In the genomic region with DNA sequence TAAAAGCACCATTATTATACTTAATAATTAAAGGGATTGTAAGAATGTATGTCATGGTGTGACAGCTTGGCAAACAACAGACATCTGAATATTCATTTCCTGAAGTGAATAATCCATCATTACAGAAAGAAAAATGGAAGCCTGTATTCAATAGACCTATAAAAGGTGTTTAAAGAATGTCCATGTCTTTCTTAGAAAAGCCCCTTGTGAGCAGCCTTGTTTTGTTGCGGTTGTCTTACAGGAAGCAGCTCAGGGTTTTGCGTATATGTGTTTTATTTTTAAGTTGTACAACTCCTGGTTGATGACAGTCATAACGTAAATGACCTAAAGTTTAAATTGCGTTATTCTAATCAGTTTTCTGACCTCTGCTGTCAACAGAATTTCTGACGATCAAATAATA, we compare ENCODE assay signal across 15 cellular contexts. TPM values are rescaled to one million over a fixed set of nuclear protein-coding genes. Genes with fewer than 3 reads are reported as not detected.
DNase-seq lines count a peak whose midpoint lies in the region; ATAC-seq, FAIRE-seq and TF ChIP-seq lines count a peak whose summit lies in the region.
"Had no signal": no experiment of that assay in that cellular context is flagged by ENCODE, and none has a peak within 500 bp of the region (broad histone marks: within the 10 kb centered on the region; RNA-seq: fewer than 3 reads in every experiment).

No MANE protein-coding gene starts in this region.

- TF ChIP-seq CTCF in foreskin keratinocyte (conservative IDR thresholded peaks at IDR 0.05): no peak
- no peak for TF ChIP-seq CTCF in sigmoid colon (IDR thresholded peaks at IDR 0.05)
- TF ChIP-seq CTCF in D721Med (IDR thresholded peaks at IDR 0.05; ENCODE audit: insufficient read depth, missing control alignments): no peak

- POLR2A ChIA-PET in CD4-positive, alpha-beta memory T cell (lab: Charles Lee; ENCODE audit: partially characterized antibody): interaction anchor here (0.7 to 1.3 kb wide), 2 partner anchors 12 to 56 kb away, joined by 3 to 4 read pairs; no protein-coding TSS in a partner anchor

- peak in 4 of 5 donors; percentile 16 to 61 (median 19) for DNase-seq in CD4-positive, alpha-beta memory T cell
- DNase-seq in foreskin keratinocyte (no peak), sigmoid colon (no peak), GF-D8 (lab: John Stamatoyannopoulos, UW) (no peak), D721Med (ENCODE audit: insufficient read length, low spot score) (no peak)
- DNase-seq: activated naive CD8-positive, alpha-beta T cell treated with anti-CD3 and anti-CD28 coated beads, Interleukin-2, amount 50 U/mL, for 24 hours; hypothalamus; mesenchymal stem cell; NCI-H187; NCI-H748 treated with DMSO at 0.1 percent for 48 hours; posterior cingulate gyrus had no signal

- no peaks in the 10 kb centered on the region for H3K27me3 Mint-ChIP-seq in CD4-positive, alpha-beta memory T cell
- H3K27me3 Mint-ChIP-seq: activated naive CD8-positive, alpha-beta T cell treated with anti-CD3 and anti-CD28 coated beads, Interleukin-2, amount 50 U/mL, for 24 hours had no signal

- TF ChIP-seq POLR2A in sigmoid colon (IDR thresholded peaks at IDR 0.05): no peak

- ATAC-seq in HG03354 (IDR thresholded peaks at IDR 0.05; ENCODE audit: poor library complexity, severe bottlenecking, unreplicated experiment) (peak; percentile 43), foreskin keratinocyte (no peak), HG02623 (IDR thresholded peaks at IDR 0.05; ENCODE audit: unreplicated experiment) (no peak)
- ATAC-seq: activated naive CD8-positive, alpha-beta T cell treated with anti-CD3 and anti-CD28 coated beads, Interleukin-2, amount 50 U/mL, for 24 hours had no signal

- peaks cover 47% of the 10 kb centered on the region for H3K4me1 ChIP-seq in CD4-positive, alpha-beta memory T cell (ENCODE audit: insufficient read depth, low read length)
- H3K4me1 ChIP-seq in foreskin keratinocyte (peaks cover 19% of the 10 kb centered on the region), sigmoid colon (peaks cover 0 to 76% (median 51%) of the 10 kb centered on the region in 4 donors)

- WGBS in sigmoid colon, 2 donors: 25 to 63% methylated on average over 5 of the region's 5 CpGs

- peaks cover 49 to 82% (median 62%) of the 10 kb centered on the region in 4 donors for H3K4me1 Mint-ChIP-seq in CD4-positive, alpha-beta memory T cell

- peak overlapping the region; percentile 70 to 97 (median 94) for H3K27ac Mint-ChIP-seq in CD4-positive, alpha-beta memory T cell

- intact Hi-C loops in CD4-positive, alpha-beta memory T cell (cut with micrococcal nuclease): no loop called here
- intact Hi-C loops in sigmoid colon (cut with DNase I): no loop called here

- TF ChIP-seq EP300 in sigmoid colon (IDR thresholded peaks at IDR 0.05): no peak

- H3K27ac ChIP-seq in CD4-positive, alpha-beta memory T cell (ENCODE audit: low read depth, low read length): peak overlapping the region; percentile 65
- peak overlapping the region; percentile 18 for H3K27ac ChIP-seq in foreskin keratinocyte
- H3K27ac ChIP-seq in sigmoid colon: peak overlapping the region in 3 of 4 donors; percentile 63 to 75 (median 63)
- H3K27ac ChIP-seq: C4-2B had no signal

- H3K9me3 Mint-ChIP-seq in CD4-positive, alpha-beta memory T cell: peaks cover 0 to 3% (median 0%) of the 10 kb centered on the region in 8 donors
- H3K9me3 Mint-ChIP-seq: activated naive CD8-positive, alpha-beta T cell treated with anti-CD3 and anti-CD28 coated beads, Interleukin-2, amount 50 U/mL, for 24 hours had no signal

- FAIRE-seq in D721Med (lab: Jason Lieb, UNC): no peak
- FAIRE-seq: H54 had no signal

- CTCF ChIA-PET in CD4-positive, alpha-beta memory T cell (lab: Charles Lee; ENCODE audit: partially characterized antibody): interaction anchor here (1.4 to 2.7 kb wide), 3 partner anchors 13 to 446 kb away, joined by 3 to 10 read pairs (median 4); no protein-coding TSS in a partner anchor

- H3K4me3 Mint-ChIP-seq in CD4-positive, alpha-beta memory T cell: peak overlapping the region in 2 of 8 donors; percentile 15 to 16
- H3K4me3 Mint-ChIP-seq: activated naive CD8-positive, alpha-beta T cell treated with anti-CD3 and anti-CD28 coated beads, Interleukin-2, amount 50 U/mL, for 24 hours had no signal

- no peaks in the 10 kb centered on the region for H3K27me3 ChIP-seq in CD4-positive, alpha-beta memory T cell (ENCODE audit: insufficient read depth, low read length)
- no peaks in the 10 kb centered on the region for H3K27me3 ChIP-seq in foreskin keratinocyte
- H3K27me3 ChIP-seq in sigmoid colon: no peaks in the 10 kb centered on the region

- no peaks in the 10 kb centered on the region for H3K36me3 ChIP-seq in CD4-positive, alpha-beta memory T cell (ENCODE audit: insufficient read depth, low read length)
- H3K36me3 ChIP-seq in sigmoid colon: no peaks in the 10 kb centered on the region

- H3K36me3 Mint-ChIP-seq in CD4-positive, alpha-beta memory T cell: peaks cover 17 to 23% of the 10 kb centered on the region in 2 donors

- no peaks in the 10 kb centered on the region for H3K9me3 ChIP-seq in CD4-positive, alpha-beta memory T cell (ENCODE audit: control insufficient read depth in 1 of 2, low read length in 2 of 2)
- no peaks in the 10 kb centered on the region for H3K9me3 ChIP-seq in sigmoid colon

- no peak overlapping the region for H3K4me3 ChIP-seq in CD4-positive, alpha-beta memory T cell (ENCODE audit: low read length in 2 of 2)
- H3K4me3 ChIP-seq in sigmoid colon: no peak overlapping the region

RNA-seq across cellular contexts. Expression of a gene that starts 53.8 kb away (rescaled TPM):
- 100 to 1,000 TPM; 196 to 207 TPM for total RNA-seq in CD4-positive, alpha-beta memory T cell
- 10 to 100 TPM; 24.0 to 98.8 TPM for polyA plus RNA-seq in CD4-positive, alpha-beta memory T cell
- total RNA-seq in foreskin keratinocyte (219 and 253 TPM in 2 replicates), sigmoid colon (100 to 1,000 TPM; 225 to 348 (median 247) TPM)
- polyA plus RNA-seq in foreskin keratinocyte (71.4 and 87.8 TPM in 2 replicates), sigmoid colon (100 to 1,000 TPM; 138 to 151 (median 147) TPM)

Comparison
In these comparisons a context has a peak if more than half of its experiments do, and no peak if none do; other contexts are left out.
1. DNase-seq: peak in CD4-positive, alpha-beta memory T cell (4 of 5); none in foreskin keratinocyte (0 of 2), sigmoid colon (single experiment), GF-D8 (single experiment) and D721Med (single experiment).
2. Peak in every context shown above with its lines, with median percentiles within 50 percentile points of each other: H3K27ac ChIP-seq.